In genomic region chr15:60005352-60006202, GRCh38 we compare ENCODE assay signal across 8 cellular contexts. TPM values are rescaled to one million over a fixed set of nuclear protein-coding genes. Genes with fewer than 3 reads are reported as not detected.
DNase-seq lines count a peak whose midpoint lies in the region; ATAC-seq and TF ChIP-seq lines count a peak whose summit lies in the region.

No MANE protein-coding gene starts in this region.

- H3K4me2 ChIP-seq in skeletal muscle satellite cell (ENCODE audit: low read length): peak overlapping the region; percentile 76

- no peak for TF ChIP-seq CTCF in fibroblast of the aortic adventitia (IDR thresholded peaks at IDR 0.05; ENCODE audit: insufficient read depth, low read length)

- H3K4me3 ChIP-seq in SJSA1 (peak overlapping the region; percentile 38), fibroblast of the aortic adventitia (ENCODE audit: low read depth, low read length) (peak overlapping the region; percentile 42), skeletal muscle satellite cell (ENCODE audit: low read length) (peak overlapping the region; percentile 66)

- H3K36me3 ChIP-seq in SJSA1 (no peaks in the 10 kb centered on the region), skeletal muscle satellite cell (ENCODE audit: insufficient read depth, low read length) (no peaks in the 10 kb centered on the region)

- no peak overlapping the region for H3K27ac ChIP-seq in SJSA1

- no peak overlapping the region for H3K9ac ChIP-seq in skeletal muscle satellite cell (ENCODE audit: low read depth, low read length)

- no peak for ATAC-seq in HG03571 (IDR thresholded peaks at IDR 0.05; ENCODE audit: unreplicated experiment)

- DNase-seq in DMS 273 (lab: John Stamatoyannopoulos, UW; ENCODE audit: unreplicated experiment) (peak; percentile 49), DMS 273 treated with DMSO at 0.1 percent for 48 hours (lab: John Stamatoyannopoulos, UW) (no peak), SJSA1 (ENCODE audit: low read depth in 1 of 2, low spot score in 2 of 2) (no peak), fibroblast of the aortic adventitia (ENCODE audit: low read depth) (no peak), medulla oblongata (ENCODE audit: extremely low spot score) (no peak), NCI-H1436 (lab: John Stamatoyannopoulos, UW) (no peak)

- H3K27me3 ChIP-seq in SJSA1 (replicated peaks) (peaks cover 89% of the 10 kb centered on the region), skeletal muscle satellite cell (ENCODE audit: control insufficient read depth, insufficient read depth, low read length) (peaks cover 99% of the 10 kb centered on the region)

- peaks cover 24% of the 10 kb centered on the region for H3K4me1 ChIP-seq in SJSA1 (replicated peaks)
- H3K4me1 ChIP-seq in skeletal muscle satellite cell (ENCODE audit: control insufficient read depth, insufficient read depth, low read length): peaks cover 24% of the 10 kb centered on the region

- H3K9me3 ChIP-seq in SJSA1 (replicated peaks) (peaks cover 5% of the 10 kb centered on the region; the same call in 1 of the 2 replicates), skeletal muscle satellite cell (replicated peaks; ENCODE audit: low read length) (peaks cover 3% of the 10 kb centered on the region)

RNA-seq across cellular contexts. Expression of gene FOXB1, which starts 1.5 kb away (rescaled TPM):
- total RNA-seq in SJSA1 (2014; rRNA removed; shearing (Covaris generic)): not detected in 2 replicates
- total RNA-seq in fibroblast of the aortic adventitia (ENCODE audit: low replicate concordance): not detected in 2 replicates
- total RNA-seq in skeletal muscle satellite cell (2012; rRNA removed): not detected in 2 replicates
